In genomic region chr1:225827076-225827475, GRCh38 we compare ENCODE assay signal across 18 cellular contexts. TPM values are rescaled to one million over a fixed set of nuclear protein-coding genes. Genes with fewer than 3 reads are reported as not detected.
DNase-seq lines count a peak whose midpoint lies in the region; ATAC-seq, FAIRE-seq and TF ChIP-seq lines count a peak whose summit lies in the region.
"Had no signal": no experiment of that assay in that cellular context is flagged by ENCODE, and none has a peak within 500 bp of the region (broad histone marks: within the 10 kb centered on the region; RNA-seq: fewer than 3 reads in every experiment).

No MANE protein-coding gene starts in this region.

- no peak overlapping the region for H2AFZ ChIP-seq in K562 (ENCODE audit: low read depth, low read length)

- no peak for TF ChIP-seq EP300 in K562 (IDR thresholded peaks at IDR 0.05; ENCODE audit: low read length)

- H3K36me3 Mint-ChIP-seq in type B pancreatic cell, result peaks cover 9% of the 10 kb centered on the region
- H3K36me3 Mint-ChIP-seq: CD4-positive, alpha-beta memory T cell had no signal

- H3K4me1 ChIP-seq in K562 (replicated peaks in 1 of 2; ENCODE audit: control insufficient read depth in 2 of 2, insufficient read depth in 2 of 2, low read length in 2 of 2), result peaks cover 24 to 40% of the 10 kb centered on the region in 2 experiments; a peak in 4 of 5 replicates

- H3K4me1 Mint-ChIP-seq in type B pancreatic cell (ENCODE audit: unreplicated experiment), result peaks cover 25% of the 10 kb centered on the region
- H3K4me1 Mint-ChIP-seq: CD4-positive, alpha-beta memory T cell had no signal

- H3K9me1 ChIP-seq in K562 (ENCODE audit: control insufficient read depth, insufficient read depth, low read length), result peaks cover 5% of the 10 kb centered on the region

- 0 out of 3 replicates have a peak, but pooled peaks cover 2% of the 10 kb centered on the region for H3K36me3 ChIP-seq in K562 (ENCODE audit: control insufficient read depth, insufficient read depth, low read length)

- POLR2A ChIA-PET in K562 (lab: Yijun Ruan, JAX), result interaction anchor here (0.7 to 1.1 kb wide), 3 partner anchors 8 to 11 kb away, joined by 3 read pairs; no protein-coding TSS in a partner anchor

- H3K9ac ChIP-seq in K562 (ENCODE audit: insufficient read depth in 1 of 2, low read depth in 2 of 2, low read length in 2 of 2), result peak overlapping the region in 1 of 2 experiments; percentile 56; a peak in 1 of 4 replicates

- intact Hi-C loops in K562 (cut with micrococcal nuclease), result no loop called here

- no peaks in the 10 kb centered on the region for H3K9me3 Mint-ChIP-seq in type B pancreatic cell
- H3K9me3 Mint-ChIP-seq: CD4-positive, alpha-beta memory T cell had no signal

- no peaks in the 10 kb centered on the region for H3K79me2 ChIP-seq in K562 (ENCODE audit: control insufficient read depth, insufficient read depth, low read length)

- no peak overlapping the region for H3K4me3 ChIP-seq in K562

- H3K27ac Mint-ChIP-seq in type B pancreatic cell, result peak overlapping the region; percentile 4
- H3K27ac Mint-ChIP-seq: CD4-positive, alpha-beta memory T cell had no signal

- ATAC-seq in K562, result no peak

- TF ChIP-seq RAD21 in K562 (CRISPR knock-in tag; conservative IDR thresholded peaks at IDR 0.05 in 1 of 2, IDR thresholded peaks at IDR 0.05 in 1 of 2), result no peak

- no peaks in the 10 kb centered on the region for H3K9me3 ChIP-seq in K562 (replicated peaks; ENCODE audit: control insufficient read depth, insufficient read depth, low read depth, low read length)
- H3K9me3 ChIP-seq: Caco-2 had no signal

- no peak for TF ChIP-seq CTCF in K562 (IDR thresholded peaks at IDR 0.05 in 2 of 3, conservative IDR thresholded peaks at IDR 0.05 in 1 of 3; ENCODE audit: insufficient read depth in 2 of 3, low read depth in 1 of 3, low read length in 3 of 3)
- TF ChIP-seq CTCF in type B pancreatic cell (conservative IDR thresholded peaks at IDR 0.05), result no peak

- no peak overlapping the region for H3K27ac ChIP-seq in K562 (ENCODE audit: extremely low read depth, low read depth, low read length)

- peak; percentile 37 for DNase-seq in OCI-M1 (lab: John Stamatoyannopoulos, UW)
- DNase-seq in K562 (ENCODE audit: extremely low read depth in 1 of 4, low spot score in 3 of 4), result no peak
- DNase-seq in islet precursor cell, result peak; percentile 54
- DNase-seq in type B pancreatic cell (ENCODE audit: extremely low spot score, unreplicated experiment), result no peak
- no peak for DNase-seq in NCI-H1105 treated with DMSO at 0.1 percent for 48 hours (lab: John Stamatoyannopoulos, UW)
- no peak for DNase-seq in NOMO-1 treated with dmso at 0.1 percent for 144 hours (lab: John Stamatoyannopoulos, UW; ENCODE audit: unreplicated experiment)
- no peak for DNase-seq in T-helper 9 cell
- DNase-seq: Caco-2; CD4-positive, alpha-beta memory T cell; DMS 273 treated with DMSO at 0.1 percent for 48 hours; DMS79 treated with DMSO at 0.1 percent for 48 hours; KG1; NCI-H1694 treated with DMSO at 0.1 percent for 48 hours; NCI-H2081 treated with DMSO at 0.1 percent for 48 hours; NCI-H446; NCI-H526; Right ventricle myocardium superior had no signal

- 36% methylated on average over 8 of the region's 8 CpGs for WGBS in K562 (ENCODE audit: insufficient coverage, low coverage, missing lambda C conversion rate)

- CTCF ChIA-PET in K562 (lab: Yijun Ruan, JAX; ENCODE audit: low intra/inter-chr PET ratio), result no interaction called here

- no peak for TF ChIP-seq POLR2A in K562 (conservative IDR thresholded peaks at IDR 0.05)

- no peak overlapping the region for H3K4me2 ChIP-seq in K562 (ENCODE audit: insufficient read depth, low read length)

- H3K27me3 ChIP-seq in K562 (ENCODE audit: control insufficient read depth in 2 of 2, insufficient read depth in 2 of 2, low read length in 2 of 2), result no peaks in the 10 kb centered on the region

- no TSS peak for BruUV-seq in K562 (replicated peaks; lab: Mats Ljungman, UMichigan)

- H3K4me3 Mint-ChIP-seq in type B pancreatic cell, result no peak overlapping the region
- H3K4me3 Mint-ChIP-seq: CD4-positive, alpha-beta memory T cell had no signal

- no peaks in the 10 kb centered on the region for H3K27me3 Mint-ChIP-seq in type B pancreatic cell

- H4K20me1 ChIP-seq in K562 (replicated peaks; ENCODE audit: control insufficient read depth, insufficient read depth, low read length), result no peaks in the 10 kb centered on the region; the same call in none of the 2 replicates

- in situ Hi-C loops in K562 (cut with MboI), result no loop called here

- FAIRE-seq in K562 (lab: Jason Lieb, UNC), result no peak
- FAIRE-seq: H54 had no signal

TF ChIP-seq in K562, 482 proteins besides CTCF, POLR2A, EP300 and RAD21:
- 0 out of 4 replicates have a peak, but pooled peaks of 1 of the 2 experiments have one; percentile 16 for TF ChIP-seq RCOR1 (IDR thresholded peaks at IDR 0.05; ENCODE audit: borderline replicate concordance in 1 of 2, low read depth in 2 of 2, low read length in 2 of 2)
- TF ChIP-seq SRF (CRISPR knock-in tag; IDR thresholded peaks at IDR 0.05), result no peak
- peak; percentile 31 for TF ChIP-seq RBBP5 (IDR thresholded peaks at IDR 0.05; ENCODE audit: borderline replicate concordance, insufficient read depth, low read length, poor library complexity, severe bottlenecking)
- no peak for TF ChIP-seq DNMT1 (IDR thresholded peaks at IDR 0.05)
- TF ChIP-seq ZNF41 (CRISPR knock-in tag; conservative IDR thresholded peaks at IDR 0.05), result no peak
- TF ChIP-seq NCOR1 (IDR thresholded peaks at IDR 0.05), result no peak
- TF ChIP-seq CTBP1 (IDR thresholded peaks at IDR 0.05; ENCODE audit: borderline replicate concordance), result peak; percentile 27; the same call in 1 of the 2 replicates

RNA-seq across cellular contexts. Expression of gene EPHX1, which starts 17.2 kb away (rescaled TPM):
- 16.4 and 37.6 TPM in 2 replicates for total RNA-seq in K562 (2011; cell fraction: chromatin; rRNA removed; ENCODE audit: low replicate concordance)
- 26.8 and 35.4 TPM in 2 replicates for total RNA-seq in K562 (2011; cell fraction: nucleolus; rRNA removed)
- total RNA-seq in K562 (2011; cell fraction: nucleoplasm; rRNA removed), result 21.5 and 25.0 TPM in 2 replicates
- 8.0 and 11.6 TPM in 2 replicates for total RNA-seq in K562 (2014; rRNA removed)
- total RNA-seq in K562 (2014; rRNA removed; fragmentation: Illumina TruSeq; extraction: Trizol), result 4.7 and 5.1 TPM in 2 replicates
- 6.7 and 7.6 TPM in 2 replicates for total RNA-seq in K562 (2015; rRNA removed; fragmentation: Illumina TruSeq; extraction: Trizol)
- 18.5 and 21.1 TPM in 2 replicates for total RNA-seq in K562 (2021)
- 4.0 and 11.2 TPM in 2 replicates for polyA plus RNA-seq in K562 (2011; rRNA removed)
- polyA plus RNA-seq in K562 (2011; cell fraction: cytosol; rRNA removed), result 4.7 and 5.2 TPM in 2 replicates
- polyA plus RNA-seq in K562 (2011; cell fraction: nucleus; rRNA removed), result 6.3 and 7.3 TPM in 2 replicates
- polyA plus RNA-seq in K562 (2012), result 26.2 and 32.9 TPM in 2 replicates
- polyA plus RNA-seq in K562 (2014; fragmentation: Illumina TruSeq; extraction: Trizol), result 21.9 and 27.0 TPM in 2 replicates
- under 1 TPM; 0.21 to 0.48 TPM for polyA plus RNA-seq in K562 (2014; fragmentation: Nextera tagmentation; extraction: Ambion mirVana)
- 7.5 and 8.8 TPM in 2 replicates for polyA plus RNA-seq in K562 (2014; rRNA removed)
- polyA minus RNA-seq in K562 (2011; rRNA and poly(A)+ RNA removed), result 3.6 and 4.8 TPM in 2 replicates
- polyA minus RNA-seq in K562 (2011; cell fraction: cytosol; rRNA and poly(A)+ RNA removed), result 6.6 and 10.0 TPM in 2 replicates
- 5.0 and 6.2 TPM in 2 replicates for polyA minus RNA-seq in K562 (2011; cell fraction: nucleus; rRNA and poly(A)+ RNA removed)
- total RNA-seq in type B pancreatic cell (ENCODE audit: low replicate concordance), result 65.2 and 86.1 TPM in 2 replicates

RNA-seq across cellular contexts. Expression of gene SRP9, which starts 49.5 kb away (rescaled TPM):
- 83.3 and 146 TPM in 2 replicates for total RNA-seq in K562 (2011; cell fraction: chromatin; rRNA removed; ENCODE audit: low replicate concordance)
- 43.4 and 63.3 TPM in 2 replicates for total RNA-seq in K562 (2011; cell fraction: nucleolus; rRNA removed)
- total RNA-seq in K562 (2011; cell fraction: nucleoplasm; rRNA removed), result 146 and 277 TPM in 2 replicates
- 272 and 273 TPM in 2 replicates for total RNA-seq in K562 (2014; rRNA removed)
- total RNA-seq in K562 (2014; rRNA removed; fragmentation: Illumina TruSeq; extraction: Trizol), result 690 and 726 TPM in 2 replicates
- total RNA-seq in K562 (2015; rRNA removed; fragmentation: Illumina TruSeq; extraction: Trizol), result 537 and 597 TPM in 2 replicates
- total RNA-seq in K562 (2021), result 434 and 437 TPM in 2 replicates
- polyA plus RNA-seq in K562 (2011; rRNA removed), result 836 and 1,016 TPM in 2 replicates
- 227 and 688 TPM in 2 replicates for polyA plus RNA-seq in K562 (2011; cell fraction: cytosol; rRNA removed)
- 227 and 377 TPM in 2 replicates for polyA plus RNA-seq in K562 (2011; cell fraction: nucleus; rRNA removed)
- polyA plus RNA-seq in K562 (2012), result 392 and 460 TPM in 2 replicates
- 557 and 668 TPM in 2 replicates for polyA plus RNA-seq in K562 (2014; fragmentation: Illumina TruSeq; extraction: Trizol)
- 1,000 to 10,000 TPM; 1,645 to 1,892 TPM for polyA plus RNA-seq in K562 (2014; fragmentation: Nextera tagmentation; extraction: Ambion mirVana)
- polyA plus RNA-seq in K562 (2014; rRNA removed), result 502 and 509 TPM in 2 replicates
- polyA minus RNA-seq in K562 (2011; rRNA and poly(A)+ RNA removed), result 359 and 411 TPM in 2 replicates
- 148 and 171 TPM in 2 replicates for polyA minus RNA-seq in K562 (2011; cell fraction: cytosol; rRNA and poly(A)+ RNA removed)
- 33.3 and 80.0 TPM in 2 replicates for polyA minus RNA-seq in K562 (2011; cell fraction: nucleus; rRNA and poly(A)+ RNA removed)
- 263 and 313 TPM in 2 replicates for total RNA-seq in type B pancreatic cell (ENCODE audit: low replicate concordance)

RNA-seq across cellular contexts. Expression of gene TMEM63A, which starts 55.1 kb away (rescaled TPM):
- 420 and 854 TPM in 2 replicates for total RNA-seq in K562 (2011; cell fraction: chromatin; rRNA removed; ENCODE audit: low replicate concordance)
- 362 and 382 TPM in 2 replicates for total RNA-seq in K562 (2011; cell fraction: nucleolus; rRNA removed)
- 379 and 427 TPM in 2 replicates for total RNA-seq in K562 (2011; cell fraction: nucleoplasm; rRNA removed)
- total RNA-seq in K562 (2014; rRNA removed), result 17.5 and 21.2 TPM in 2 replicates
- total RNA-seq in K562 (2014; rRNA removed; fragmentation: Illumina TruSeq; extraction: Trizol), result 17.2 and 17.6 TPM in 2 replicates
- 16.2 and 17.5 TPM in 2 replicates for total RNA-seq in K562 (2015; rRNA removed; fragmentation: Illumina TruSeq; extraction: Trizol)
- 48.5 and 54.6 TPM in 2 replicates for total RNA-seq in K562 (2021)
- 39.2 and 70.5 TPM in 2 replicates for polyA plus RNA-seq in K562 (2011; rRNA removed)
- polyA plus RNA-seq in K562 (2011; cell fraction: cytosol; rRNA removed), result 23.7 and 25.8 TPM in 2 replicates
- polyA plus RNA-seq in K562 (2011; cell fraction: nucleus; rRNA removed), result 496 and 545 TPM in 2 replicates
- 27.0 and 59.7 TPM in 2 replicates for polyA plus RNA-seq in K562 (2012)
- 37.7 and 39.0 TPM in 2 replicates for polyA plus RNA-seq in K562 (2014; fragmentation: Illumina TruSeq; extraction: Trizol)
- 1 to 10 TPM; 2.0 to 2.8 TPM for polyA plus RNA-seq in K562 (2014; fragmentation: Nextera tagmentation; extraction: Ambion mirVana)
- 30.5 and 32.4 TPM in 2 replicates for polyA plus RNA-seq in K562 (2014; rRNA removed)
- 57.7 and 57.8 TPM in 2 replicates for polyA minus RNA-seq in K562 (2011; rRNA and poly(A)+ RNA removed)
- polyA minus RNA-seq in K562 (2011; cell fraction: cytosol; rRNA and poly(A)+ RNA removed), result 16.8 and 28.1 TPM in 2 replicates
- polyA minus RNA-seq in K562 (2011; cell fraction: nucleus; rRNA and poly(A)+ RNA removed), result 118 and 144 TPM in 2 replicates
- 63.3 and 78.0 TPM in 2 replicates for total RNA-seq in type B pancreatic cell (ENCODE audit: low replicate concordance)

Comparison
In these comparisons a context has a peak if more than half of its experiments do, and no peak if none do; other contexts are left out.
1. DNase-seq: peak in OCI-M1 (single experiment) and islet precursor cell (single experiment); none in K562 (0 of 4), type B pancreatic cell (single experiment), NCI-H1105 treated with DMSO at 0.1 percent for 48 hours (single experiment), NOMO-1 treated with dmso at 0.1 percent for 144 hours (single experiment) and T-helper 9 cell (single experiment).